Comparison of ENCODE assay signal across 28 cellular contexts in genomic region chr3:190673157-190673556, GRCh38.
DNase-seq lines count a peak whose midpoint lies in the region; ATAC-seq and TF ChIP-seq lines count a peak whose summit lies in the region.
"Had no signal": no experiment of that assay in that cellular context is flagged by ENCODE, and none has a peak within 500 bp of the region (broad histone marks: within the 10 kb centered on the region; RNA-seq: fewer than 3 reads in every experiment).

No MANE protein-coding gene starts in this region.

- peak overlapping the region; percentile 96 for H3K27ac ChIP-seq in smooth muscle cell (ENCODE audit: low read depth)
- H3K27ac ChIP-seq: ascending aorta, foreskin keratinocyte, heart right ventricle, lower lobe of right lung, right atrium auricular region had no signal

- 85% methylated on average over 3 of the region's 3 CpGs for WGBS in smooth muscle cell (ENCODE audit: low lambda C conversion rate)

- TF ChIP-seq CTCF in fibroblast of villous mesenchyme (IDR thresholded peaks at IDR 0.05; ENCODE audit: insufficient read depth, low read depth, low read length) (no peak), smooth muscle cell (IDR thresholded peaks at IDR 0.05; ENCODE audit: borderline replicate concordance, insufficient read depth, poor library complexity, severe bottlenecking) (no peak)

- DNase-seq in GM03348 (ENCODE audit: low spot score): peak; percentile 46
- peak; percentile 24 for DNase-seq in astrocyte of the hippocampus (ENCODE audit: low read depth, low spot score)
- DNase-seq in fibroblast of villous mesenchyme (ENCODE audit: low read depth): peak; percentile 44
- DNase-seq in smooth muscle cell (lab: John Stamatoyannopoulos, UW; ENCODE audit: unreplicated experiment): no peak
- no peak for DNase-seq in SHP77 (lab: John Stamatoyannopoulos, UW)
- DNase-seq in effector CD4-positive, alpha-beta T cell: no peak
- DNase-seq: activated CD4-positive, alpha-beta T cell treated with anti-CD3 and anti-CD28 coated beads for 36 hours; activated CD8-positive, alpha-beta memory T cell treated with anti-CD3 and anti-CD28 coated beads for 24 hours; activated effector memory CD4-positive, alpha-beta T cell treated with Interleukin-2 at 50 U/mL for 16 hours; activated naive CD8-positive, alpha-beta T cell treated with anti-CD3 and anti-CD28 coated beads for 36 hours; AML-193; CD8-positive, alpha-beta T cell; DMS153; foreskin keratinocyte; heart right ventricle; KBM-7; lower lobe of right lung; MG63; NCI-H2081 treated with DMSO at 0.1 percent for 48 hours; NCI-H82; nephron progenitor cell; stimulated activated CD4-positive, alpha-beta T cell treated with anti-CD3 and anti-CD28 coated beads, Interleukin-12 subunit alpha, Interleukin-12 subunit beta, amount 100 ng/mL, for 4 hours; stimulated activated CD4-positive, alpha-beta T cell treated with anti-CD3 and anti-CD28 coated beads, Interleukin-4, amount 100 ng/mL, for 24 hours; stimulated activated naive B cell treated with anti-CD40 and anti-IgM and Interleukin-4, amounts not matched to agents 10 μg/mL and 1 μg/mL and 100 μg/mL, for 72 hours had no signal

- H3K27me3 ChIP-seq in smooth muscle cell (ENCODE audit: low read depth): no peaks in the 10 kb centered on the region
- H3K27me3 ChIP-seq: ascending aorta, foreskin keratinocyte, heart right ventricle, MG63, right atrium auricular region had no signal

- no peaks in the 10 kb centered on the region for H3K9me3 ChIP-seq in smooth muscle cell (replicated peaks; ENCODE audit: low read depth)
- H3K9me3 ChIP-seq: ascending aorta, HAP-1, lower lobe of right lung, MG63 had no signal

- H3K9ac ChIP-seq in smooth muscle cell (ENCODE audit: low read depth): peak overlapping the region; percentile 19

- no peak for ATAC-seq in GM21576 (IDR thresholded peaks at IDR 0.05; ENCODE audit: unreplicated experiment)
- ATAC-seq: activated CD4-positive, alpha-beta T cell treated with anti-CD3 and anti-CD28 coated beads for 36 hours; CD8-positive, alpha-beta T cell; foreskin keratinocyte; heart right ventricle; lower lobe of right lung; stimulated activated naive B cell treated with anti-CD40 and anti-IgM and Interleukin-4, amounts not matched to agents 10 μg/mL and 1 μg/mL and 100 μg/mL, for 72 hours had no signal

- peaks cover 17% of the 10 kb centered on the region for H3K4me1 ChIP-seq in smooth muscle cell (ENCODE audit: low read depth)
- H3K4me1 ChIP-seq: ascending aorta, foreskin keratinocyte, heart right ventricle, lower lobe of right lung, right atrium auricular region had no signal

- peak overlapping the region; percentile 55 for H2AFZ ChIP-seq in smooth muscle cell (ENCODE audit: low read depth)

- H3K4me3 ChIP-seq in fibroblast of villous mesenchyme (ENCODE audit: low read depth, low read length) (no peak overlapping the region), smooth muscle cell (no peak overlapping the region)
- H3K4me3 ChIP-seq: ascending aorta, HAP-1, heart right ventricle, lower lobe of right lung, MG63, right atrium auricular region had no signal

- H3K36me3 ChIP-seq in smooth muscle cell (ENCODE audit: low read depth): no peaks in the 10 kb centered on the region
- H3K36me3 ChIP-seq: ascending aorta, HAP-1, heart right ventricle, lower lobe of right lung, MG63, right atrium auricular region had no signal

- H4K20me1 ChIP-seq in smooth muscle cell (ENCODE audit: low read depth): no peaks in the 10 kb centered on the region

- H3F3A ChIP-seq in smooth muscle cell (ENCODE audit: low read depth): no peaks in the 10 kb centered on the region

- peak overlapping the region; percentile 61 for H3K4me2 ChIP-seq in smooth muscle cell

- no peaks in the 10 kb centered on the region for H3K79me2 ChIP-seq in smooth muscle cell (ENCODE audit: low read depth)

Comparison
In these comparisons a context has a peak if more than half of its experiments do, and no peak if none do; other contexts are left out.
1. DNase-seq: peak in GM03348 (single experiment), astrocyte of the hippocampus (single experiment) and fibroblast of villous mesenchyme (single experiment); none in smooth muscle cell (single experiment), SHP77 (0 of 2) and effector CD4-positive, alpha-beta T cell (single experiment).